In the genomic region with DNA sequence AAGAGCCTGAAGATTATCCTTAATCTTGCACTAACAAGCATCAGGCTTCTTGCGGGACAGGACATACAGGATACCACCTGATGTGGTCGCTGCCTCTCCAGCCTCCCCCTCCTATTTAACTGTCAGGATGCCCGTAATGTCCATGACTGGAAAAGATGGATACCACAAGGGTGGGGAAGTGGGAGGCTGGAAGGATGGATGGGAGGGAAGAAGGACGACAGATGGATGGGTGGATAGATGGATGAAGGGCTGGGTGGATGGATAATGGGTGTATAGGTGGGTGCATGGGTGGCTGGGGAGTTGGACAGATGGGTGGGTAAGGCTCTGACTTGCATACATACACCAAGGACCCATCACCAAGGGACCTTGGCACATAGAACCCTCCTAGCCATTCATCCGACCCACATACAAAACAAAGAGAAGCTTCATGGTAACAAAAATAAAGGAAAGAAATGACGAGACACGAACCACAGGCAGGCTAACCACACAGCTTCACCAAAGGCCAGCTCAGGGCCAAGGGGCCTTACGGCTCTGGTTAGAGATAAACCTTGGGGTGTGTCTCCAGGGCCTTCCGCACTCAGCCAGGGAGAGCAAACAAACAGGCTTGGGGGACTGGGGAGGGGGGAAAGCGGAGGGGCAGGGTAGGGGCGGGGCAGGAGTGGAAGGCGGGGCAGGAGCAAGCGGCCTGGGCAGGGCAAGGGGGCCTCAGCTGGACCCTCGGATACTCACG, we compare ENCODE assay signal across 13 cellular contexts.
"Had no signal": no experiment of that assay in that cellular context is flagged by ENCODE, and none has a peak within 500 bp of the region (broad histone marks: within the 10 kb centered on the region; RNA-seq: fewer than 3 reads in every experiment).

No MANE protein-coding gene starts in this region.

- H2AFZ ChIP-seq: neural progenitor cell had no signal

- H3K9me3 ChIP-seq: tibial nerve had no signal

- H3K4me1 ChIP-seq: neural progenitor cell had no signal

- H3K27ac ChIP-seq: neural progenitor cell, WERI-Rb-1 had no signal

- H3K4me2 ChIP-seq: neural progenitor cell had no signal

- H3K36me3 ChIP-seq: neural progenitor cell, WERI-Rb-1 had no signal

- ATAC-seq: left ventricle myocardium superior had no signal

- H3K4me3 ChIP-seq: neural progenitor cell, tibial nerve had no signal

- H3K27me3 ChIP-seq: neural progenitor cell, tibial nerve had no signal

- DNase-seq: activated CD4-positive, alpha-beta memory T cell treated with anti-CD3 and anti-CD28 coated beads, Interleukin-2, amount 10 ng/mL, durations not matched to agents 7 days and 5 days; activated CD4-positive, alpha-beta T cell treated with anti-CD3 and anti-CD28 coated beads for 4 hours; activated naive CD4-positive, alpha-beta T cell treated with anti-CD3 and anti-CD28 coated beads, Interleukin-2, amount 10 ng/mL, durations not matched to agents 7 days and 5 days; activated T-cell treated with anti-CD3 and anti-CD28 coated beads, Interleukin-2, amount 50 U/mL, for 24 hours; dermis blood vessel endothelial cell; hypothalamus; kidney; left ventricle myocardium superior; stimulated activated CD4-positive, alpha-beta T cell treated with anti-CD3 and anti-CD28 coated beads, Interleukin-12 subunit alpha, Interleukin-12 subunit beta, amount 100 ng/mL, for 4 hours; stimulated activated CD4-positive, alpha-beta T cell treated with anti-CD3 and anti-CD28 coated beads, Interleukin-2, amount 100 ng/mL, for 24 hours; WERI-Rb-1 had no signal

- H3K9ac ChIP-seq: neural progenitor cell had no signal

- FAIRE-seq: kidney had no signal
